ENCODE assay signal across 28 cellular contexts in the genomic region with DNA sequence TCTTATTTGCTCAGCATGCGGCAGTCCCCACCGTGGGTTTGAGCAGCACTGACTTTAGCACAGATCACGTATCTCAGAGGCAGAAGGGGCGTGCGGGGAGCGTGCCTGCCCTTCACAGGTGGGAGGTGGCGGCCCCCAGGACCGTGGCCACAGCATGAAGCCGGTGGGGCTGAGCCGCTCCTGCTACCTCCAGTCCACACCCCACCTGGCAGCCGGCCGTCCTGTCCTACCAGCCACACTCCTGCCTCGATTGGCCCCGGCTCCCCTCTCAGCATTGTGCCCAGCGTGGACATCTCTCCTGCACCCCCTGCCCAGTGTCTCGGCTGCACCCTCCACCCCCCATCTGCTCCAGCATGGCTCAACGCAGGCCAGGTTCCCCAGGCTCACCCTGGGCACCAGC.
"Had no signal": no experiment of that assay in that cellular context is flagged by ENCODE, and none has a peak within 500 bp of the region (broad histone marks: within the 10 kb centered on the region; RNA-seq: fewer than 3 reads in every experiment).

No MANE protein-coding gene starts in this region.

- H3K36me3 Mint-ChIP-seq: brain had no signal

- DNase-seq: activated B cell treated with CpG ODN at 0.5 μM for 24 hours; activated CD4-positive, alpha-beta T cell treated with anti-CD3 and anti-CD28 coated beads, Interleukin-2, amount 10 ng/mL, durations not matched to agents 24 days and 14 days; activated CD4-positive, alpha-beta T cell treated with anti-CD3 and anti-CD28 coated beads, Interleukin-2, amount 50 U/mL, for 4 hours; activated CD8-positive, alpha-beta T cell treated with anti-CD3 and anti-CD28 coated beads for 36 hours; activated gamma-delta T cell treated with Interleukin-2 at 50 U/mL for 16 hours; activated naive CD4-positive, alpha-beta T cell treated with anti-CD3 and anti-CD28 coated beads for 36 hours; activated T-cell treated with anti-CD3 and anti-CD28 coated beads, Interleukin-2, amount 50 U/mL, for 1 hour; adrenal gland; caudate nucleus; MM.1S; MV-4-11; NCI-H1092; NCI-H1436 treated with DMSO at 0.1 percent for 48 hours; NCI-H1694 treated with DMSO at 0.1 percent for 48 hours; NCI-H2029; NCI-H510A; NCI-H526; NCI-H748 treated with DMSO at 0.1 percent for 48 hours; NK-92 treated with Interleukin-12 subunit alpha and Interleukin-12 subunit beta, amount 100 ng/mL, for 24 hours; SHP77; SK-N-SH had no signal

- ATAC-seq: activated CD8-positive, alpha-beta T cell treated with anti-CD3 and anti-CD28 coated beads for 36 hours; activated naive CD4-positive, alpha-beta T cell treated with anti-CD3 and anti-CD28 coated beads, Interleukin-2, amount 50 U/mL, for 72 hours; Panc1 had no signal

- H3K9me3 Mint-ChIP-seq: activated B cell treated with CpG ODN at 0.5 μM for 24 hours; activated CD4-positive, alpha-beta T cell treated with anti-CD3 and anti-CD28 coated beads, Interleukin-2, amount 10 ng/mL, durations not matched to agents 24 days and 14 days; activated naive CD4-positive, alpha-beta T cell treated with anti-CD3 and anti-CD28 coated beads for 36 hours; activated T-helper 1 cell treated with anti-CD3 and anti-CD28 coated beads, Interleukin-12 subunit alpha, Interleukin-12 subunit beta, Interleukin-2, Interleukin-4 antibody, amounts not matched to agents 30 ng/mL and 10 ng/mL and 1 ng/mL, durations not matched to agents 14 hours and 24 hours and 36 hours; T-helper 1 cell treated with Interleukin-12 subunit alpha and Interleukin-12 subunit beta and Interleukin-4 antibody, amounts not matched to agents 30 μg/mL and 1 μg/mL, for 36 hours had no signal

- H3K27me3 ChIP-seq: adrenal gland, SJSA1 had no signal

- H3K9me3 ChIP-seq: adrenal gland, SJSA1, SK-N-SH had no signal

- H3K4me1 ChIP-seq: adrenal gland had no signal

- H3K27me3 Mint-ChIP-seq: activated B cell treated with CpG ODN at 0.5 μM for 24 hours; activated CD4-positive, alpha-beta T cell treated with anti-CD3 and anti-CD28 coated beads, Interleukin-2, amount 10 ng/mL, durations not matched to agents 24 days and 14 days; activated CD8-positive, alpha-beta T cell treated with anti-CD3 and anti-CD28 coated beads for 36 hours; brain had no signal

- H3K36me3 ChIP-seq: SJSA1 had no signal

- FAIRE-seq: bronchial epithelial cell had no signal

- H3K4me3 Mint-ChIP-seq: activated B cell treated with CpG ODN at 0.5 μM for 24 hours; activated CD4-positive, alpha-beta T cell treated with anti-CD3 and anti-CD28 coated beads, Interleukin-2, amount 10 ng/mL, durations not matched to agents 24 days and 14 days; activated CD8-positive, alpha-beta T cell treated with anti-CD3 and anti-CD28 coated beads for 36 hours; activated naive CD4-positive, alpha-beta T cell treated with anti-CD3 and anti-CD28 coated beads for 36 hours; activated T-helper 1 cell treated with anti-CD3 and anti-CD28 coated beads, Interleukin-12 subunit alpha, Interleukin-12 subunit beta, Interleukin-2, Interleukin-4 antibody, amounts not matched to agents 30 ng/mL and 10 ng/mL and 1 ng/mL, durations not matched to agents 14 hours and 24 hours and 36 hours; brain; T-helper 1 cell treated with Interleukin-12 subunit alpha and Interleukin-12 subunit beta and Interleukin-4 antibody, amounts not matched to agents 30 μg/mL and 1 μg/mL, for 36 hours had no signal

- H3K27ac Mint-ChIP-seq: activated B cell treated with CpG ODN at 0.5 μM for 24 hours; activated CD4-positive, alpha-beta T cell treated with anti-CD3 and anti-CD28 coated beads, Interleukin-2, amount 10 ng/mL, durations not matched to agents 24 days and 14 days; activated CD8-positive, alpha-beta T cell treated with anti-CD3 and anti-CD28 coated beads for 36 hours; activated naive CD4-positive, alpha-beta T cell treated with anti-CD3 and anti-CD28 coated beads for 36 hours; activated T-helper 1 cell treated with anti-CD3 and anti-CD28 coated beads, Interleukin-12 subunit alpha, Interleukin-12 subunit beta, Interleukin-2, Interleukin-4 antibody, amounts not matched to agents 30 ng/mL and 10 ng/mL and 1 ng/mL, durations not matched to agents 14 hours and 24 hours and 36 hours; T-helper 1 cell treated with Interleukin-12 subunit alpha and Interleukin-12 subunit beta and Interleukin-4 antibody, amounts not matched to agents 30 μg/mL and 1 μg/mL, for 36 hours had no signal

- H3K4me3 ChIP-seq: adrenal gland, SJSA1 had no signal
